ENCODE assay signal across 16 cellular contexts in genomic region chr7:134461921-134462320, GRCh38. TPM values are rescaled to one million over a fixed set of nuclear protein-coding genes. Genes with fewer than 3 reads are reported as not detected.
A peak's percentile ranks its signal among the peaks of the same experiment; 100 is the strongest.
DNase-seq lines count a peak whose midpoint lies in the region; ATAC-seq and TF ChIP-seq lines count a peak whose summit lies in the region.
"Had no signal": no experiment of that assay in that cellular context is flagged by ENCODE, and none has a peak within 500 bp of the region (broad histone marks: within the 10 kb centered on the region; RNA-seq: fewer than 3 reads in every experiment).

No MANE protein-coding gene starts in this region.

- H4K12ac ChIP-seq in trophoblast cell (ENCODE audit: low read depth, low read length), result no peak overlapping the region

- H3F3A ChIP-seq in PC-9 (ENCODE audit: insufficient read depth, low read depth), result peaks cover 44% of the 10 kb centered on the region

- POLR2A ChIA-PET in PC-9 (lab: Charles Lee; ENCODE audit: unreplicated experiment), result no interaction called here

- DNase-seq in Calu3 (no peak), PC-9 (no peak), epithelial cell of proximal tubule (ENCODE audit: low read depth) (peak; percentile 27), trophoblast cell (no peak), epidermal melanocyte (ENCODE audit: insufficient read length, low spot score) (no peak)
- DNase-seq: CD8-positive, alpha-beta T cell; DND-41; Kasumi-1; NCI-H1092; NCI-H345; NCI-H526 treated with DMSO at 0.1 percent for 48 hours; Peyer's patch; SHP77 treated with DMSO at 0.1 percent for 48 hours had no signal

- H3K79me1 ChIP-seq in trophoblast cell (ENCODE audit: low read length), result peaks cover 16% of the 10 kb centered on the region

- peaks cover 21% of the 10 kb centered on the region for H3K36me3 ChIP-seq in PC-9 (ENCODE audit: low read depth)
- H3K36me3 ChIP-seq in trophoblast cell (ENCODE audit: control insufficient read depth in 1 of 2, insufficient read depth in 2 of 2, low read length in 2 of 2), result no peaks in the 10 kb centered on the region
- H3K36me3 ChIP-seq: Peyer's patch had no signal

- no peak overlapping the region for H3K9ac ChIP-seq in trophoblast cell (ENCODE audit: low read length)

- intact Hi-C loops in Calu3 (cut with micrococcal nuclease; ENCODE audit: unreplicated experiment), result no loop called here
- intact Hi-C loops in PC-9 (cut with micrococcal nuclease; ENCODE audit: unreplicated experiment), result no loop called here

- peak overlapping the region; percentile 74 for H3K27ac Mint-ChIP-seq in Calu3 (ENCODE audit: unreplicated experiment)
- H3K27ac Mint-ChIP-seq: CD8-positive, alpha-beta T cell had no signal

- H3K36me3 Mint-ChIP-seq in Calu3 (ENCODE audit: insufficient read depth, unreplicated experiment), result peaks cover 26% of the 10 kb centered on the region

- peaks cover 8% of the 10 kb centered on the region for H3K9me3 Mint-ChIP-seq in Calu3 (ENCODE audit: low read depth, unreplicated experiment)

- H3K27ac ChIP-seq in PC-9, result peak overlapping the region; percentile 97
- no peak overlapping the region for H3K27ac ChIP-seq in trophoblast cell (ENCODE audit: low read depth, low read length)
- H3K27ac ChIP-seq: Peyer's patch had no signal

- H3K79me2 ChIP-seq in PC-9 (ENCODE audit: low read depth) (peaks cover 38% of the 10 kb centered on the region), trophoblast cell (ENCODE audit: control insufficient read depth, insufficient read depth, low read length, poor library complexity) (peaks cover 5% of the 10 kb centered on the region)

- H3K9me2 ChIP-seq in PC-9 (ENCODE audit: insufficient read depth), result no peaks in the 10 kb centered on the region

- H3K27me3 Mint-ChIP-seq in Calu3 (ENCODE audit: unreplicated experiment), result no peaks in the 10 kb centered on the region

- peak overlapping the region; percentile 79 for H4K91ac ChIP-seq in trophoblast cell (ENCODE audit: low read depth, low read length)

- no peak for ATAC-seq in GM18873 (IDR thresholded peaks at IDR 0.05; ENCODE audit: low FRiP score, unreplicated experiment)
- no peak for ATAC-seq in HG03378 (IDR thresholded peaks at IDR 0.05; ENCODE audit: unreplicated experiment)
- ATAC-seq in GM21786 (IDR thresholded peaks at IDR 0.05; ENCODE audit: unreplicated experiment), result no peak
- ATAC-seq: CD8-positive, alpha-beta T cell had no signal

- H3K4me1 ChIP-seq in PC-9 (replicated peaks; ENCODE audit: insufficient read depth) (peaks cover 46% of the 10 kb centered on the region), trophoblast cell (ENCODE audit: control insufficient read depth in 1 of 2, insufficient read depth in 2 of 2, low read length in 2 of 2) (peaks cover 10 to 11% of the 10 kb centered on the region in 2 experiments)

- H3K14ac ChIP-seq in trophoblast cell (ENCODE audit: low read length), result peak overlapping the region; percentile 71

- H4K8ac ChIP-seq in trophoblast cell (ENCODE audit: low read depth, low read length), result no peak overlapping the region

- H3K23ac ChIP-seq in trophoblast cell (ENCODE audit: low read length), result no peak overlapping the region

- H3K18ac ChIP-seq in trophoblast cell (ENCODE audit: low read length), result peak overlapping the region; percentile 37

- CTCF ChIA-PET in Calu3 (lab: Charles Lee) (interaction anchor here (1.0 to 1.6 kb wide), 3 partner anchors 29 to 184 kb away, joined by 3 to 5 read pairs (median 3); partner anchors contain the start of gene BPGM), PC-9 (lab: Charles Lee) (interaction anchor here (0.6 kb wide), 1 partner anchor 19 kb away, joined by 3 read pairs; no protein-coding TSS in a partner anchor)

- H2BK120ac ChIP-seq in trophoblast cell (ENCODE audit: insufficient read depth, low read length, poor library complexity), result peak overlapping the region; percentile 82

- no peak overlapping the region for H2AFZ ChIP-seq in PC-9
- H2AFZ ChIP-seq in trophoblast cell (ENCODE audit: insufficient read depth, low read length, poor library complexity), result no peak overlapping the region

- H3K4ac ChIP-seq in trophoblast cell (ENCODE audit: low read depth, low read length), result no peak overlapping the region

- WGBS in trophoblast cell (ENCODE audit: extremely low coverage, insufficient coverage, insufficient read length), result no CpG with 5 or more reads among the region's 1 CpG

- no peak overlapping the region for H3K4me3 Mint-ChIP-seq in Calu3 (ENCODE audit: low read depth, unreplicated experiment)
- H3K4me3 Mint-ChIP-seq: CD8-positive, alpha-beta T cell had no signal

- H3K4me3 ChIP-seq in PC-9 (0 out of 2 replicates have a peak overlapping the region, but pooled peaks have one; percentile 7), epithelial cell of proximal tubule (ENCODE audit: low read depth, low read length) (no peak overlapping the region), trophoblast cell (ENCODE audit: low read depth, low read length) (no peak overlapping the region)
- H3K4me3 ChIP-seq: Peyer's patch had no signal

- H3K4me2 ChIP-seq in PC-9 (peak overlapping the region; percentile 48), trophoblast cell (ENCODE audit: low read length) (no peak overlapping the region)

- BruUV-seq in Calu3 (replicated peaks; lab: Mats Ljungman, UMichigan), result no TSS peak
- BruUV-seq in PC-9 (replicated peaks; lab: Mats Ljungman, UMichigan), result no TSS peak

- H2BK12ac ChIP-seq in trophoblast cell (ENCODE audit: low read length), result peak overlapping the region; percentile 55

- H4K20me1 ChIP-seq in PC-9 (ENCODE audit: insufficient read depth), result peaks cover 14% of the 10 kb centered on the region

- TF ChIP-seq CTCF in Calu3 (IDR thresholded peaks at IDR 0.05; ENCODE audit: unreplicated experiment) (no peak), PC-9 (conservative IDR thresholded peaks at IDR 0.05) (no peak), epithelial cell of proximal tubule (conservative IDR thresholded peaks at IDR 0.05; ENCODE audit: low read depth, low read length) (no peak)

- H3K27me3 ChIP-seq in PC-9 (ENCODE audit: insufficient read depth, low read depth) (no peaks in the 10 kb centered on the region), trophoblast cell (ENCODE audit: insufficient read depth, low read length) (no peaks in the 10 kb centered on the region)
- H3K27me3 ChIP-seq: Peyer's patch had no signal

- no peak overlapping the region for H2AK5ac ChIP-seq in trophoblast cell (ENCODE audit: low read length)

- H2BK5ac ChIP-seq in trophoblast cell (ENCODE audit: low read depth, low read length, poor library complexity), result peak overlapping the region; percentile 26

- peaks cover 33% of the 10 kb centered on the region; the same call in 1 of the 2 replicates for H3K9me3 ChIP-seq in PC-9 (ENCODE audit: insufficient read depth, low read depth)
- H3K9me3 ChIP-seq in trophoblast cell (ENCODE audit: insufficient read depth, low read depth, low read length), result peaks cover 6% of the 10 kb centered on the region

- H3K4me1 Mint-ChIP-seq in Calu3 (ENCODE audit: low read depth, unreplicated experiment), result peaks cover 23% of the 10 kb centered on the region

RNA-seq across cellular contexts. Expression of gene AKR1B1, which starts 3.0 kb away (rescaled TPM):
- 115 and 139 TPM in 2 replicates for total RNA-seq in Calu3 (2022)
- 1,009 and 1,328 TPM in 2 replicates for total RNA-seq in PC-9 (2021)
- total RNA-seq in epithelial cell of proximal tubule, result 134 and 277 TPM in 2 replicates
- polyA plus RNA-seq in trophoblast cell (2013), result 219 and 229 TPM in 2 replicates
